ENCODE assay signal across 37 cellular contexts in the genomic region with DNA sequence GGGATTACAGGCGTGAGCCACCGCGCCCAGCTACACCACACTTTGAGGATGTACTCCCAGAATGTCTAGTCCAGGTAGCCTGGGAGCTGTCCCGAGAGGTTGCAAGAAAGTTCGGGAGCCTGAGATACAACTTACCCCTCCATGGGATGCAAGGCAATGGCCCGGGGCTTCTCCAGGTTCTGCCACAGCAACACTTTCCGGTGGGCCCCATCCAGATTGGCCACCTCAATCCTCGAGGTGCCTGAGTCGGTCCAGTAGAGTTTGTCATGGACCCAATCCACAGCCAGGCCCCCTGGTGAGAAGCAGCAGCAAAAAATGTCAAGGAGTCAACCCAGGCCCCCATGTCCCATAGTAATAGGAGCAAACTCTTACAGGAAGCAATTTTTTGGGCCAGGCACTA.
"Had no signal": no experiment of that assay in that cellular context is flagged by ENCODE, and none has a peak within 500 bp of the region (broad histone marks: within the 10 kb centered on the region; RNA-seq: fewer than 3 reads in every experiment).

No MANE protein-coding gene starts in this region.

- H3K4me3 Mint-ChIP-seq: activated naive CD4-positive, alpha-beta T cell treated with anti-CD3 and anti-CD28 coated beads for 36 hours; activated naive CD4-positive, alpha-beta T cell treated with anti-CD3 and anti-CD28 coated beads, Interleukin-2, amount 10 ng/mL, durations not matched to agents 7 days and 5 days; activated naive CD4-positive, alpha-beta T cell treated with anti-CD3 and anti-CD28 coated beads, Interleukin-2, amount 50 U/mL, for 24 hours; activated naive CD8-positive, alpha-beta T cell; activated naive CD8-positive, alpha-beta T cell treated with anti-CD3 and anti-CD28 coated beads for 36 hours; activated naive CD8-positive, alpha-beta T cell treated with anti-CD3 and anti-CD28 coated beads, Interleukin-2, amount 10 ng/mL, durations not matched to agents 7 days and 5 days; activated naive CD8-positive, alpha-beta T cell treated with anti-CD3 and anti-CD28 coated beads, Interleukin-2, amount 50 U/mL, for 24 hours; activated T-cell treated with anti-CD3 and anti-CD28 coated beads, Interleukin-2, amount 50 U/mL, for 24 hours; activated T-cell treated with anti-CD3 and anti-CD28 coated beads, Interleukin-2, amount 50 U/mL, for 4 hours; activated T-cell treated with anti-CD3 and anti-CD28 coated beads, Interleukin-2, amount 50 U/mL, for 72 hours; activated T-helper 1 cell treated with anti-CD3 and anti-CD28 coated beads, Interleukin-12 subunit alpha, Interleukin-12 subunit beta, Interleukin-2, Interleukin-4 antibody, amounts not matched to agents 30 ng/mL and 10 ng/mL and 1 ng/mL, durations not matched to agents 14 hours and 24 hours and 36 hours; activated T-helper 17 cell treated with anti-CD3 and anti-CD28 coated beads, Interleukin-2, amount 50 U/mL, for 72 hours; brain; central memory CD8-positive, alpha-beta T cell had no signal

- DNase-seq: activated effector memory CD4-positive, alpha-beta T cell treated with anti-CD3 and anti-CD28 coated beads, Interleukin-2, amount 50 U/mL, for 16 hours; activated effector memory CD4-positive, alpha-beta T cell treated with Interleukin-2 at 50 U/mL for 16 hours; activated gamma-delta T cell; activated gamma-delta T cell treated with Interleukin-2 at 50 U/mL for 16 hours; activated naive CD4-positive, alpha-beta T cell; activated naive CD4-positive, alpha-beta T cell treated with anti-CD3 and anti-CD28 coated beads for 36 hours; activated naive CD4-positive, alpha-beta T cell treated with anti-CD3 and anti-CD28 coated beads, Interleukin-2, amount 10 ng/mL, durations not matched to agents 7 days and 5 days; activated naive CD4-positive, alpha-beta T cell treated with anti-CD3 and anti-CD28 coated beads, Interleukin-2, amount 50 U/mL, for 16 hours; activated naive CD4-positive, alpha-beta T cell treated with Interleukin-2 at 50 U/mL for 16 hours; activated naive CD8-positive, alpha-beta T cell treated with anti-CD3 and anti-CD28 coated beads for 36 hours; activated naive CD8-positive, alpha-beta T cell treated with anti-CD3 and anti-CD28 coated beads, Interleukin-2, amount 10 ng/mL, durations not matched to agents 7 days and 5 days; activated naive CD8-positive, alpha-beta T cell treated with anti-CD3 and anti-CD28 coated beads, Interleukin-2, amount 50 U/mL, for 24 hours; activated T-cell treated with anti-CD3 and anti-CD28 coated beads, Interleukin-2, amount 50 U/mL, for 1 hour; activated T-cell treated with anti-CD3 and anti-CD28 coated beads, Interleukin-2, amount 50 U/mL, for 24 hours; activated T-cell treated with anti-CD3 and anti-CD28 coated beads, Interleukin-2, amount 50 U/mL, for 4 hours; activated T-cell treated with anti-CD3 and anti-CD28 coated beads, Interleukin-2, amount 50 U/mL, for 48 hours; activated T-cell treated with anti-CD3 and anti-CD28 coated beads, Interleukin-2, amount 50 U/mL, for 72 hours; adrenal gland; amniotic stem cell; amygdala; anterior cingulate cortex; body of pancreas; brain microvascular endothelial cell; caudate nucleus; central memory CD4-positive, alpha-beta T cell; cerebellar nuclear complex had no signal

- H3K9me3 ChIP-seq: adrenal gland, ascending aorta, body of pancreas, breast epithelium had no signal

- H3K27ac Mint-ChIP-seq: activated naive CD4-positive, alpha-beta T cell treated with anti-CD3 and anti-CD28 coated beads for 36 hours; activated naive CD4-positive, alpha-beta T cell treated with anti-CD3 and anti-CD28 coated beads, Interleukin-2, amount 10 ng/mL, durations not matched to agents 7 days and 5 days; activated naive CD4-positive, alpha-beta T cell treated with anti-CD3 and anti-CD28 coated beads, Interleukin-2, amount 50 U/mL, for 24 hours; activated naive CD4-positive, alpha-beta T cell treated with anti-CD3 and anti-CD28 coated beads, Interleukin-2, amount 50 U/mL, for 72 hours; activated naive CD8-positive, alpha-beta T cell; activated naive CD8-positive, alpha-beta T cell treated with anti-CD3 and anti-CD28 coated beads for 36 hours; activated naive CD8-positive, alpha-beta T cell treated with anti-CD3 and anti-CD28 coated beads, Interleukin-2, amount 10 ng/mL, durations not matched to agents 7 days and 5 days; activated naive CD8-positive, alpha-beta T cell treated with anti-CD3 and anti-CD28 coated beads, Interleukin-2, amount 50 U/mL, for 24 hours; activated T-cell treated with anti-CD3 and anti-CD28 coated beads, Interleukin-2, amount 50 U/mL, for 24 hours; activated T-cell treated with anti-CD3 and anti-CD28 coated beads, Interleukin-2, amount 50 U/mL, for 72 hours; activated T-helper 1 cell treated with anti-CD3 and anti-CD28 coated beads, Interleukin-12 subunit alpha, Interleukin-12 subunit beta, Interleukin-2, Interleukin-4 antibody, amounts not matched to agents 30 ng/mL and 10 ng/mL and 1 ng/mL, durations not matched to agents 14 hours and 24 hours and 36 hours; activated T-helper 17 cell treated with anti-CD3 and anti-CD28 coated beads, Interleukin-2, amount 50 U/mL, for 72 hours; activated T-helper 2 cell treated with anti-CD3 and anti-CD28 coated beads, Interferon-gamma antibody, Interleukin-2, Interleukin-4, amounts not matched to agents 10 μg/mL and 5 μg/mL and 100 μg/mL, durations not matched to agents 14 hours and 24 hours and 36 hours had no signal

- H3K4me3 ChIP-seq: adrenal gland, ascending aorta, body of pancreas, breast epithelium, cardiac muscle cell had no signal

- H3K27me3 ChIP-seq: adrenal gland, ascending aorta, body of pancreas, brain microvascular endothelial cell, breast epithelium, cardiac muscle cell had no signal

- H3K9me3 Mint-ChIP-seq: activated naive CD4-positive, alpha-beta T cell treated with anti-CD3 and anti-CD28 coated beads for 36 hours; activated naive CD4-positive, alpha-beta T cell treated with anti-CD3 and anti-CD28 coated beads, Interleukin-2, amount 10 ng/mL, durations not matched to agents 7 days and 5 days; activated naive CD4-positive, alpha-beta T cell treated with anti-CD3 and anti-CD28 coated beads, Interleukin-2, amount 50 U/mL, for 24 hours; activated naive CD4-positive, alpha-beta T cell treated with anti-CD3 and anti-CD28 coated beads, Interleukin-2, amount 50 U/mL, for 72 hours; activated naive CD8-positive, alpha-beta T cell treated with anti-CD3 and anti-CD28 coated beads for 36 hours; activated naive CD8-positive, alpha-beta T cell treated with anti-CD3 and anti-CD28 coated beads, Interleukin-2, amount 10 ng/mL, durations not matched to agents 7 days and 5 days; activated naive CD8-positive, alpha-beta T cell treated with anti-CD3 and anti-CD28 coated beads, Interleukin-2, amount 50 U/mL, for 24 hours; activated T-cell treated with anti-CD3 and anti-CD28 coated beads, Interleukin-2, amount 50 U/mL, for 24 hours; activated T-cell treated with anti-CD3 and anti-CD28 coated beads, Interleukin-2, amount 50 U/mL, for 4 hours; activated T-cell treated with anti-CD3 and anti-CD28 coated beads, Interleukin-2, amount 50 U/mL, for 72 hours; activated T-helper 1 cell treated with anti-CD3 and anti-CD28 coated beads, Interleukin-12 subunit alpha, Interleukin-12 subunit beta, Interleukin-2, Interleukin-4 antibody, amounts not matched to agents 30 ng/mL and 10 ng/mL and 1 ng/mL, durations not matched to agents 14 hours and 24 hours and 36 hours; activated T-helper 17 cell treated with anti-CD3 and anti-CD28 coated beads, Interleukin-2, amount 50 U/mL, for 72 hours; activated T-helper 2 cell treated with anti-CD3 and anti-CD28 coated beads, Interferon-gamma antibody, Interleukin-2, Interleukin-4, amounts not matched to agents 10 μg/mL and 5 μg/mL and 100 μg/mL, durations not matched to agents 14 hours and 24 hours and 36 hours; brain; central memory CD8-positive, alpha-beta T cell had no signal

- H3K36me3 Mint-ChIP-seq: activated naive CD4-positive, alpha-beta T cell treated with anti-CD3 and anti-CD28 coated beads, Interleukin-2, amount 10 ng/mL, durations not matched to agents 7 days and 5 days; activated naive CD4-positive, alpha-beta T cell treated with anti-CD3 and anti-CD28 coated beads, Interleukin-2, amount 50 U/mL, for 24 hours; activated naive CD4-positive, alpha-beta T cell treated with anti-CD3 and anti-CD28 coated beads, Interleukin-2, amount 50 U/mL, for 72 hours; activated naive CD8-positive, alpha-beta T cell; activated naive CD8-positive, alpha-beta T cell treated with anti-CD3 and anti-CD28 coated beads for 36 hours; activated naive CD8-positive, alpha-beta T cell treated with anti-CD3 and anti-CD28 coated beads, Interleukin-2, amount 10 ng/mL, durations not matched to agents 7 days and 5 days had no signal

- H3K27me3 Mint-ChIP-seq: activated naive CD8-positive, alpha-beta T cell treated with anti-CD3 and anti-CD28 coated beads for 36 hours; activated naive CD8-positive, alpha-beta T cell treated with anti-CD3 and anti-CD28 coated beads, Interleukin-2, amount 10 ng/mL, durations not matched to agents 7 days and 5 days; activated naive CD8-positive, alpha-beta T cell treated with anti-CD3 and anti-CD28 coated beads, Interleukin-2, amount 50 U/mL, for 24 hours; activated T-helper 17 cell treated with anti-CD3 and anti-CD28 coated beads, Interleukin-2, amount 50 U/mL, for 72 hours had no signal

- H3K36me3 ChIP-seq: adrenal gland, ascending aorta, brain microvascular endothelial cell, breast epithelium had no signal

- H3K4me1 ChIP-seq: adrenal gland, breast epithelium had no signal

- H3K4me1 Mint-ChIP-seq: activated naive CD4-positive, alpha-beta T cell treated with anti-CD3 and anti-CD28 coated beads, Interleukin-2, amount 10 ng/mL, durations not matched to agents 7 days and 5 days; activated naive CD4-positive, alpha-beta T cell treated with anti-CD3 and anti-CD28 coated beads, Interleukin-2, amount 50 U/mL, for 24 hours; activated naive CD8-positive, alpha-beta T cell treated with anti-CD3 and anti-CD28 coated beads, Interleukin-2, amount 50 U/mL, for 24 hours; activated T-helper 17 cell treated with anti-CD3 and anti-CD28 coated beads, Interleukin-2, amount 50 U/mL, for 72 hours; central memory CD8-positive, alpha-beta T cell had no signal
